Comparison of ENCODE assay signal across 28 cellular contexts in the genomic region with DNA sequence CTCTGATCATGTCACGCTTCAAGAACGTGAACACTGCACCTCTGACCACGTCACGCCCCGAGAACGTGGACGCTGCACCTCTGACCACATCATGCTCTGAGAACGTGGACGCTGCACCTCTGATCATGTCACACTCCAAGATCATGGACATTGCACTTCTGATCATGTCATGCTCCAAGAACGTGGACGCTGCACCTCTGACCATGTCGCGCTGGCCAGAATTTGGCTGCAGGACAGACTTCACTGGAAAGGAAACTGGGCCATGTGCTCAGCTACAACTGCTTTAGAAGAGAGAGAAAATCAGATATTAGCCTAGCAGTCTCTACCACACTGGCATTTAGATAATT.
A peak's percentile ranks its signal among the peaks of the same experiment; 100 is the strongest.
DNase-seq lines count a peak whose midpoint lies in the region; ATAC-seq, FAIRE-seq and TF ChIP-seq lines count a peak whose summit lies in the region.
"Had no signal": no experiment of that assay in that cellular context is flagged by ENCODE, and none has a peak within 500 bp of the region (broad histone marks: within the 10 kb centered on the region; RNA-seq: fewer than 3 reads in every experiment).

No MANE protein-coding gene starts in this region.

- POLR2A ChIA-PET in OCI-LY7 (lab: Charles Lee): no interaction called here

- intact Hi-C loops in OCI-LY7 (cut with micrococcal nuclease; ENCODE audit: unreplicated experiment) (no loop called here), cardiac septum (cut with DNase I) (no loop called here)

- no peak for ATAC-seq in foreskin keratinocyte
- ATAC-seq: activated T-cell treated with anti-CD3 and anti-CD28 coated beads, Interleukin-2, amount 50 U/mL, for 72 hours; gastroesophageal sphincter; left cardiac atrium; sciatic nerve had no signal

- BruUV-seq in OCI-LY7 (replicated peaks; lab: Mats Ljungman, UMichigan): no TSS peak

- no peak overlapping the region for H2AFZ ChIP-seq in OCI-LY7 (ENCODE audit: low read length)

- H4K20me1 ChIP-seq in OCI-LY7 (ENCODE audit: insufficient read depth, low read length): no peaks in the 10 kb centered on the region

- H3K4me3 ChIP-seq in OCI-LY7 (ENCODE audit: low read depth, low read length, poor library complexity, severe bottlenecking): no peak overlapping the region
- H3K4me3 ChIP-seq in small intestine (ENCODE audit: low read depth in 1 of 2, low read length in 2 of 2): no peak overlapping the region
- H3K4me3 ChIP-seq: adrenal gland, dorsolateral prefrontal cortex, gastroesophageal sphincter, Peyer's patch, tibial artery had no signal

- no peak for FAIRE-seq in small intestine (lab: Jason Lieb, UNC)
- FAIRE-seq: H1 had no signal

- peaks cover 19% of the 10 kb centered on the region; the same call in 1 of the 2 replicates for H3K79me2 ChIP-seq in OCI-LY7 (ENCODE audit: insufficient read depth, low read depth, low read length)

- H3K27me3 ChIP-seq in foreskin keratinocyte (no peaks in the 10 kb centered on the region), small intestine (ENCODE audit: control insufficient read depth in 2 of 2, insufficient read depth in 2 of 2, low read length in 2 of 2) (no peaks in the 10 kb centered on the region)
- H3K27me3 ChIP-seq: adrenal gland, dorsolateral prefrontal cortex, gastroesophageal sphincter, neutrophil, Peyer's patch, tibial artery had no signal

- no peak for TF ChIP-seq CTCF in OCI-LY7 (conservative IDR thresholded peaks at IDR 0.05; ENCODE audit: low read length)
- no peak for TF ChIP-seq CTCF in foreskin keratinocyte (conservative IDR thresholded peaks at IDR 0.05)

- CTCF ChIA-PET in OCI-LY7 (lab: Charles Lee; ENCODE audit: unreplicated experiment): no interaction called here

- 92 to 94% (median 93%) methylated on average over 13 of the region's 13 CpGs for WGBS in small intestine, 3 donors

- peak overlapping the region; percentile 10; the same call in 1 of the 2 replicates for H3K4me2 ChIP-seq in OCI-LY7 (ENCODE audit: low read length)

- H3K27ac ChIP-seq in OCI-LY7 (ENCODE audit: low read depth, low read length, poor library complexity, severe bottlenecking): no peak overlapping the region
- no peak overlapping the region for H3K27ac ChIP-seq in foreskin keratinocyte
- H3K27ac ChIP-seq in small intestine (ENCODE audit: low read depth in 1 of 2, low read length in 1 of 2): no peak overlapping the region
- H3K27ac ChIP-seq: adrenal gland, C4-2B, dorsolateral prefrontal cortex, gastroesophageal sphincter, neutrophil, Peyer's patch, tibial artery had no signal

- peaks cover 39% of the 10 kb centered on the region for H3K4me1 ChIP-seq in OCI-LY7 (ENCODE audit: insufficient read depth, low read length, poor library complexity, severe bottlenecking)
- H3K4me1 ChIP-seq in foreskin keratinocyte: peaks cover 22% of the 10 kb centered on the region
- H3K4me1 ChIP-seq in small intestine (ENCODE audit: control insufficient read depth in 2 of 2, insufficient read depth in 1 of 2, low read depth in 1 of 2, low read length in 1 of 2): no peaks in the 10 kb centered on the region
- H3K4me1 ChIP-seq: Peyer's patch had no signal

- H3K9me2 ChIP-seq in OCI-LY7 (ENCODE audit: insufficient read depth, low read length): no peaks in the 10 kb centered on the region

- DNase-seq in G401 (ENCODE audit: low spot score): peak; percentile 58
- DNase-seq in OCI-LY7 (ENCODE audit: low spot score): no peak
- peak; percentile 43 for DNase-seq in kidney tubule cell (ENCODE audit: low spot score)
- peak; percentile 38 for DNase-seq in renal cortical epithelial cell (ENCODE audit: low read depth)
- no peak for DNase-seq in foreskin keratinocyte
- DNase-seq in small intestine: no peak
- no peak for DNase-seq in cardiac septum (ENCODE audit: low spot score)
- DNase-seq: activated CD4-positive, alpha-beta T cell treated with anti-CD3 and anti-CD28 coated beads for 48 hours; activated T-cell treated with anti-CD3 and anti-CD28 coated beads, Interleukin-2, amount 50 U/mL, for 72 hours; Calu3; DMS79; dorsolateral prefrontal cortex; GF-D8; HFFc6; left cardiac atrium; NCI-H2107; NCI-H446; NCI-H748 treated with DMSO at 0.1 percent for 48 hours; Peyer's patch; SHP77; stimulated activated CD4-positive, alpha-beta T cell treated with anti-CD3 and anti-CD28 coated beads, Interleukin-4, amount 100 ng/mL, for 1 hour; tibial artery had no signal

- in situ Hi-C loops in G401 (cut with HindIII; ENCODE audit: low sequenced_read_pairs): loop anchor here (5.0 kb wide), 1 partner anchor 90 kb away; no protein-coding TSS in a partner anchor

- H3K9me3 ChIP-seq in OCI-LY7 (ENCODE audit: low read length): no peaks in the 10 kb centered on the region
- H3K9me3 ChIP-seq in small intestine (ENCODE audit: control insufficient read depth, low read depth): no peaks in the 10 kb centered on the region
- H3K9me3 ChIP-seq: adrenal gland, gastroesophageal sphincter, neutrophil, Peyer's patch, tibial artery had no signal

- H3K36me3 ChIP-seq in OCI-LY7 (ENCODE audit: insufficient read depth, low read length): peaks cover 23% of the 10 kb centered on the region
- no peaks in the 10 kb centered on the region for H3K36me3 ChIP-seq in small intestine (ENCODE audit: control insufficient read depth in 2 of 2, insufficient read depth in 2 of 2, low read length in 2 of 2)
- H3K36me3 ChIP-seq: adrenal gland, neutrophil had no signal

Comparison
In these comparisons a context has a peak if more than half of its experiments do, and no peak if none do; other contexts are left out.
1. DNase-seq: peak in G401 (single experiment), kidney tubule cell (single experiment) and renal cortical epithelial cell (single experiment); none in OCI-LY7 (single experiment), foreskin keratinocyte (0 of 2), small intestine (single experiment) and cardiac septum (single experiment).